ENCODE assay signal across 18 cellular contexts in the genomic region with DNA sequence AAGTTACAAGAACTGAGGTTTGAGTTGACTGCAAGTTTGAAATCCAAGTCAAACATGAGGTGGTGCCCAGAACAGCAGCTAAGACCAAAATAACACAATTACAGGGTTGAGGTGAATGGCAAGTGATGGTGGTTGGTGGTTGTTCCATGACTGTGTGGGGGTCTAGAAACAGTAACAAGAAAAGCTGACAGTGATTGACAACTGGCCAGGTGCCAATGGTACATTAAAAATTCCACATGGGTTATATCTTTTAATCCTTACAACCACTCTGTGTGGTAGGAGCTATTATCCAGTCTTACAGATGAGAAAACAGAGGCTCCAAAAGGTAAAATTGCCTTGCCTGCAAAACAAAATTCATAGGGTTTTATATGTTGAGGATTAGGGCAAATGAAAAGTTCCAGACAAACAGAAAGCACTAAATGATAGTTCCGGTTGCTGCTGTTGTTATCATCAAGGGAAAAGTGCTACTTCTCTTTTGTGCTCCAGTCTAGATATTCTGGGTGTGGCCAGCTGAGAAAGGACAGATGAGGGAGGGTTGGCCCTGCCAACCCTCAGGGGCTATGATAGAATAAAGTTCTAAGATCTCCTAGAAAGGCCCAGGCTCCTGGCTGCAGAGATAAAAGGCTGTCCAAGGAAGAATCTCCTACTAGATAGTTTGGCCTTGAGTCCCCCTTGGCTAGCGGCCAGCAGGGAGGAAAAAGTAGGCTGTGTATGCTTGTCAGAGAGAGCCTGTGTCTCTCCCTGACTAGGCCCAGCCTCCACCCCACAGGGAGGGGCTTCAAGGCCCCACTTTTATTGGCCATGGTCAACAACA. TPM values are rescaled to one million over a fixed set of nuclear protein-coding genes. Genes with fewer than 3 reads are reported as not detected.
DNase-seq lines count a peak whose midpoint lies in the region; ATAC-seq and TF ChIP-seq lines count a peak whose summit lies in the region.
"Had no signal": no experiment of that assay in that cellular context is flagged by ENCODE, and none has a peak within 500 bp of the region (broad histone marks: within the 10 kb centered on the region; RNA-seq: fewer than 3 reads in every experiment).

No MANE protein-coding gene starts in this region.

- H3K9me3 Mint-ChIP-seq in mesothelial cell of epicardium (no peaks in the 10 kb centered on the region), immature natural killer cell (no peaks in the 10 kb centered on the region)

- H3K36me3 Mint-ChIP-seq in mesothelial cell of epicardium: peaks cover 6% of the 10 kb centered on the region
- no peaks in the 10 kb centered on the region for H3K36me3 Mint-ChIP-seq in immature natural killer cell

- H3K4me3 ChIP-seq in right atrium auricular region: no peak overlapping the region
- no peak overlapping the region for H3K4me3 ChIP-seq in colonic mucosa
- no peak overlapping the region for H3K4me3 ChIP-seq in lower leg skin (ENCODE audit: low read depth, poor library complexity, severe bottlenecking)
- H3K4me3 ChIP-seq: gastrocnemius medialis, left lung had no signal

- H3K27me3 ChIP-seq in right atrium auricular region: no peaks in the 10 kb centered on the region
- H3K27me3 ChIP-seq in colonic mucosa: no peaks in the 10 kb centered on the region
- H3K27me3 ChIP-seq: gastrocnemius medialis, left lung had no signal

- H3K27me3 Mint-ChIP-seq in mesothelial cell of epicardium (ENCODE audit: low read depth): no peaks in the 10 kb centered on the region
- peaks cover 0 to 3% (median 0%) of the 10 kb centered on the region in 3 donors for H3K27me3 Mint-ChIP-seq in immature natural killer cell (ENCODE audit: low read depth in 3 of 3)

- H3K9ac ChIP-seq in colonic mucosa (ENCODE audit: low read depth in 2 of 2, low read length in 2 of 2): peak overlapping the region in 1 of 2 donors; percentile 13
- H3K9ac ChIP-seq: SK-N-SH had no signal

- no peak overlapping the region for H3K4me3 Mint-ChIP-seq in mesothelial cell of epicardium
- no peak overlapping the region for H3K4me3 Mint-ChIP-seq in immature natural killer cell
- H3K4me3 Mint-ChIP-seq: activated T-cell treated with anti-CD3 and anti-CD28 coated beads, Interleukin-2, amount 50 U/mL, for 72 hours had no signal

- intact Hi-C loops in Right ventricle myocardium inferior (cut with DNase I) (no loop called here), colonic mucosa (cut with DNase I) (no loop called here), lower leg skin (cut with DNase I; ENCODE audit: low total_unique reads) (no loop called here)

- 63 to 69% methylated on average over 2 of the region's 2 CpGs for WGBS in lower leg skin, 2 donors

- no peak for TF ChIP-seq POLR2A in lower leg skin (IDR thresholded peaks at IDR 0.05)

- TF ChIP-seq CTCF in right atrium auricular region (IDR thresholded peaks at IDR 0.05) (no peak), colonic mucosa (IDR thresholded peaks at IDR 0.05) (no peak), mesothelial cell of epicardium (IDR thresholded peaks at IDR 0.05; ENCODE audit: unreplicated experiment) (no peak), lower leg skin (IDR thresholded peaks at IDR 0.05) (no peak)

- H3K4me1 ChIP-seq in right atrium auricular region: peaks cover 0 to 8% of the 10 kb centered on the region in 2 donors
- H3K4me1 ChIP-seq in colonic mucosa: peaks cover 3% of the 10 kb centered on the region
- H3K4me1 ChIP-seq: left lung had no signal

- no peaks in the 10 kb centered on the region for H3K36me3 ChIP-seq in right atrium auricular region
- H3K36me3 ChIP-seq in colonic mucosa: no peaks in the 10 kb centered on the region
- H3K36me3 ChIP-seq: gastrocnemius medialis, left lung had no signal

- H3K27ac ChIP-seq in right atrium auricular region: peak overlapping the region in 1 of 2 donors; percentile 31
- H3K27ac ChIP-seq in colonic mucosa: peak overlapping the region; percentile 28
- H3K27ac ChIP-seq: gastrocnemius medialis, left lung had no signal

- H3K27ac Mint-ChIP-seq in mesothelial cell of epicardium (peak overlapping the region; percentile 61), immature natural killer cell (no peak overlapping the region)
- H3K27ac Mint-ChIP-seq: activated T-cell treated with anti-CD3 and anti-CD28 coated beads, Interleukin-2, amount 50 U/mL, for 72 hours had no signal

- ATAC-seq in Right ventricle myocardium inferior: peak; percentile 47
- ATAC-seq: activated T-cell treated with anti-CD3 and anti-CD28 coated beads, Interleukin-2, amount 50 U/mL, for 72 hours; gastrocnemius medialis; left lung had no signal

- H3K9me3 ChIP-seq in right atrium auricular region (no peaks in the 10 kb centered on the region), colonic mucosa (no peaks in the 10 kb centered on the region)
- H3K9me3 ChIP-seq: gastrocnemius medialis, left lung, SK-N-SH had no signal

- no peak for DNase-seq in Right ventricle myocardium inferior (ENCODE audit: missing footprints)
- DNase-seq in right atrium auricular region (ENCODE audit: low spot score): no peak
- DNase-seq in colonic mucosa: peak; percentile 50
- DNase-seq in mesothelial cell of epicardium (ENCODE audit: low spot score in 2 of 2, unreplicated experiment in 2 of 2): peak in 1 of 2 experiments; percentile 51
- DNase-seq in NCI-H1417 treated with DMSO at 0.1 percent for 48 hours (lab: John Stamatoyannopoulos, UW): no peak
- no peak for DNase-seq in stimulated activated CD4-positive, alpha-beta T cell treated with anti-CD3 and anti-CD28 coated beads, Interleukin-4, amount 100 ng/mL, for 4 hours
- DNase-seq in lower leg skin (ENCODE audit: low spot score in 2 of 2): no peak
- DNase-seq in immature natural killer cell: no peak
- DNase-seq: activated CD4-positive, alpha-beta T cell treated with anti-CD3 and anti-CD28 coated beads for 48 hours; activated T-cell treated with anti-CD3 and anti-CD28 coated beads, Interleukin-2, amount 50 U/mL, for 72 hours; DND-41; gastrocnemius medialis; IMR-90; left lung; NCI-H146; NCI-H526 treated with DMSO at 0.1 percent for 48 hours; SK-N-SH; trophoblast cell had no signal

- H3K4me1 Mint-ChIP-seq in mesothelial cell of epicardium: peaks cover 8% of the 10 kb centered on the region
- H3K4me1 Mint-ChIP-seq in immature natural killer cell: peaks cover 18 to 24% of the 10 kb centered on the region in 2 donors

RNA-seq across cellular contexts. Expression of a gene that starts 31.7 kb away (rescaled TPM):
- 1.6 TPM for total RNA-seq in Right ventricle myocardium inferior
- total RNA-seq in right atrium auricular region: 1 to 10 TPM; 1.4 to 5.5 TPM
- total RNA-seq in colonic mucosa: 1 to 10 TPM; 7.0 to 9.5 TPM
- total RNA-seq in mesothelial cell of epicardium: 12.5 to 13.0 TPM (median 12.9 TPM) in 3 replicates
- 1 to 10 TPM; 2.7 to 4.0 (median 3.0) TPM for total RNA-seq in lower leg skin
- 1 to 10 TPM in 2 of 3 donors, under 1 TPM in 1; 0.31 to 1.7 (median 1.3) TPM for polyA plus RNA-seq in immature natural killer cell

RNA-seq across cellular contexts. Expression of a gene that starts 57.7 kb away (rescaled TPM):
- 62.3 TPM for total RNA-seq in Right ventricle myocardium inferior
- 10 to 100 TPM; 57.0 to 75.1 TPM for total RNA-seq in right atrium auricular region
- 10 to 100 TPM; 46.9 to 62.2 TPM for total RNA-seq in colonic mucosa
- 91.0 to 101 TPM (median 91.2 TPM) in 3 replicates for total RNA-seq in mesothelial cell of epicardium
- 10 to 100 TPM; 53.3 to 94.4 (median 68.0) TPM for total RNA-seq in lower leg skin
- polyA plus RNA-seq in immature natural killer cell: 10 to 100 TPM; 33.8 to 66.0 (median 53.4) TPM
